In genomic region chr19:12202250-12202649, GRCh38 we compare ENCODE assay signal across 9 cellular contexts. TPM values are rescaled to one million over a fixed set of nuclear protein-coding genes. Genes with fewer than 3 reads are reported as not detected.
DNase-seq lines count a peak whose midpoint lies in the region; ATAC-seq, FAIRE-seq and TF ChIP-seq lines count a peak whose summit lies in the region.
"Had no signal": no experiment of that assay in that cellular context is flagged by ENCODE, and none has a peak within 500 bp of the region (broad histone marks: within the 10 kb centered on the region; RNA-seq: fewer than 3 reads in every experiment).

No MANE protein-coding gene starts in this region.

- no peaks in the 10 kb centered on the region for H3K4me1 ChIP-seq in vagina

- peaks cover 44% of the 10 kb centered on the region for H3K36me3 Mint-ChIP-seq in HFFc6 (ENCODE audit: low read depth)
- H3K36me3 Mint-ChIP-seq in activated CD4-positive, alpha-beta T cell treated with anti-CD3 and anti-CD28 coated beads for 36 hours (ENCODE audit: low read depth) = peaks cover 39% of the 10 kb centered on the region

- FAIRE-seq in RCC 7860 (lab: Jason Lieb, UNC) = no peak

- peaks cover 4% of the 10 kb centered on the region for H3K9me3 ChIP-seq in vagina

- ATAC-seq in activated CD4-positive, alpha-beta T cell treated with anti-CD3 and anti-CD28 coated beads for 36 hours = peak; percentile 96
- no peak for ATAC-seq in HG03457 (IDR thresholded peaks at IDR 0.05; ENCODE audit: unreplicated experiment)

- H3K27ac Mint-ChIP-seq in HFFc6 = no peak overlapping the region
- H3K27ac Mint-ChIP-seq in activated CD4-positive, alpha-beta T cell treated with anti-CD3 and anti-CD28 coated beads for 36 hours = no peak overlapping the region

- peaks cover 5% of the 10 kb centered on the region for H3K27me3 Mint-ChIP-seq in HFFc6 (ENCODE audit: insufficient read depth)
- no peaks in the 10 kb centered on the region for H3K27me3 Mint-ChIP-seq in activated CD4-positive, alpha-beta T cell treated with anti-CD3 and anti-CD28 coated beads for 36 hours

- intact Hi-C loops in activated CD4-positive, alpha-beta T cell treated with anti-CD3 and anti-CD28 coated beads for 36 hours (cut with DNase I, micrococcal nuclease) = loop anchor here (1.0 to 10.0 kb wide), 3 partner anchors 145 to 470 kb away; no protein-coding TSS in a partner anchor
- intact Hi-C loops in vagina (cut with DNase I) = no loop called here

- POLR2A ChIA-PET in activated CD4-positive, alpha-beta T cell treated with anti-CD3 and anti-CD28 coated beads for 36 hours (lab: Charles Lee) = no interaction called here

- CTCF ChIA-PET in activated CD4-positive, alpha-beta T cell treated with anti-CD3 and anti-CD28 coated beads for 36 hours (lab: Charles Lee) = no interaction called here

- H3K9me3 Mint-ChIP-seq in HFFc6 = peaks cover 84% of the 10 kb centered on the region
- peaks cover 22% of the 10 kb centered on the region for H3K9me3 Mint-ChIP-seq in activated CD4-positive, alpha-beta T cell treated with anti-CD3 and anti-CD28 coated beads for 36 hours (ENCODE audit: low read depth)

- H3K27ac ChIP-seq in vagina = no peak overlapping the region
- H3K27ac ChIP-seq: skin epidermis had no signal

- in situ Hi-C loops in ACHN (cut with HindIII; ENCODE audit: low pct_ligation_motif_present, low pct_unique_long_range_greater_than_20kb, low sequenced_read_pairs) = no loop called here

- peaks cover 0 to 3% of the 10 kb centered on the region in 2 donors for H3K36me3 ChIP-seq in vagina

- TF ChIP-seq CTCF in HFFc6 (IDR thresholded peaks at IDR 0.05) = peak; percentile 28; the same call in 1 of the 2 replicates
- TF ChIP-seq CTCF in epithelial cell of proximal tubule (conservative IDR thresholded peaks at IDR 0.05; ENCODE audit: low read depth, low read length) = peak; percentile 9
- no peak for TF ChIP-seq CTCF in vagina (IDR thresholded peaks at IDR 0.05)

- no peak overlapping the region for H3K4me3 Mint-ChIP-seq in HFFc6
- no peak overlapping the region for H3K4me3 Mint-ChIP-seq in activated CD4-positive, alpha-beta T cell treated with anti-CD3 and anti-CD28 coated beads for 36 hours

- H3K27me3 ChIP-seq in vagina = no peaks in the 10 kb centered on the region

- H3K4me1 Mint-ChIP-seq in HFFc6 (ENCODE audit: low read depth) = no peaks in the 10 kb centered on the region
- peaks cover 23% of the 10 kb centered on the region for H3K4me1 Mint-ChIP-seq in activated CD4-positive, alpha-beta T cell treated with anti-CD3 and anti-CD28 coated beads for 36 hours

- no peak for TF ChIP-seq POLR2A in vagina (IDR thresholded peaks at IDR 0.05)

- DNase-seq in HFFc6 (no peak), epithelial cell of proximal tubule (ENCODE audit: low read depth) (no peak), RCC 7860 (ENCODE audit: low spot score) (no peak), vagina (ENCODE audit: extremely low spot score in 2 of 2) (no peak), ACHN (no peak)
- DNase-seq in activated CD4-positive, alpha-beta T cell treated with anti-CD3 and anti-CD28 coated beads for 36 hours = peak; percentile 80
- peak; percentile 23 to 50 (median 30) for DNase-seq in stimulated activated CD4-positive, alpha-beta T cell treated with anti-CD3 and anti-CD28 coated beads, TNF-alpha, amount 100 ng/mL, for 24 hours (ENCODE audit: low read depth in 3 of 3)

- H3K4me3 ChIP-seq in epithelial cell of proximal tubule (ENCODE audit: low read depth, low read length) (no peak overlapping the region), vagina (no peak overlapping the region)
- H3K4me3 ChIP-seq: skin epidermis had no signal

RNA-seq across cellular contexts. Expression of gene ZNF136, which starts 39.4 kb away (rescaled TPM):
- total RNA-seq in HFFc6 (2021; fragmentation: NEBNext Ultra II Directional; extraction: Animal tissue kit (Norgen Biotek cat#: 25700)) = 1 to 10 TPM; 2.3 to 6.9 (median 3.0) TPM
- 10 to 100 TPM; 11.7 to 12.9 TPM for total RNA-seq in activated CD4-positive, alpha-beta T cell treated with anti-CD3 and anti-CD28 coated beads for 36 hours
- 1.4 and 1.8 TPM in 2 replicates for total RNA-seq in epithelial cell of proximal tubule
- total RNA-seq in vagina = 8.1 TPM

RNA-seq across cellular contexts. Expression of gene ZNF625, which starts 45.7 kb away (rescaled TPM):
- 1 to 10 TPM; 3.4 to 7.7 (median 4.6) TPM for total RNA-seq in HFFc6 (2021; fragmentation: NEBNext Ultra II Directional; extraction: Animal tissue kit (Norgen Biotek cat#: 25700))
- total RNA-seq in activated CD4-positive, alpha-beta T cell treated with anti-CD3 and anti-CD28 coated beads for 36 hours = 1 to 10 TPM; 3.8 to 5.5 TPM
- total RNA-seq in epithelial cell of proximal tubule (3.1 and 4.6 TPM in 2 replicates), vagina (6.6 TPM)

Comparison
In these comparisons a context has a peak if more than half of its experiments do, and no peak if none do; other contexts are left out.
1. DNase-seq: peak in activated CD4-positive, alpha-beta T cell treated with anti-CD3 and anti-CD28 coated beads for 36 hours (single experiment) and stimulated activated CD4-positive, alpha-beta T cell treated with anti-CD3 and anti-CD28 coated beads, TNF-alpha, amount 100 ng/mL, for 24 hours (3 of 3); none in HFFc6 (single experiment), epithelial cell of proximal tubule (single experiment), RCC 7860 (single experiment), vagina (0 of 2) and ACHN (single experiment).
2. CTCF ChIP-seq: peak in HFFc6 (single experiment) and epithelial cell of proximal tubule (single experiment); none in vagina (0 of 3).